In the genomic region with DNA sequence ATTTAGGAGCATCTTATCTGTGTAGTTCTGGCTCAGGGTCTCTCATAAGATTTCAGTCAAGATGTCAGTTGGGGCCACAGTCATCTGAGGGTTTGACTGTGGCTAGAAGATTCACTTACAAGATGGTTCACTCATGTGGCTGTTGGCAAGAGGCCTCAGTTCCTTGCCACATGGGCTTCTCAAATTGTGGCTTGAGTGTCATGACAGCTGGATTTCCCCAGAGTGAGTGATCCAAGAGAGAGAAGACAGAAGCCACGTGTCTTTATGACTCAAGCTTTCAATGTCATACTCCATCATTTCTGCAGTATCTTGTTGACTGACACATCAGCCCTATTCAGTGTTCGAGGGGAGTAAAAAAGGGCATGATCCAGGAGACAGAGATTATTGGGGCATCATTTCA, we compare ENCODE assay signal across 11 cellular contexts.
DNase-seq lines count a peak whose midpoint lies in the region; ATAC-seq and TF ChIP-seq lines count a peak whose summit lies in the region.
"Had no signal": no experiment of that assay in that cellular context is flagged by ENCODE, and none has a peak within 500 bp of the region (broad histone marks: within the 10 kb centered on the region; RNA-seq: fewer than 3 reads in every experiment).

No MANE protein-coding gene starts in this region.

- H3K4me3 Mint-ChIP-seq in H9 = no peak overlapping the region
- no peak overlapping the region for H3K4me3 Mint-ChIP-seq in activated T-cell treated with anti-CD3 and anti-CD28 coated beads, Interleukin-2, amount 50 U/mL, for 72 hours
- H3K4me3 Mint-ChIP-seq: activated naive CD8-positive, alpha-beta T cell treated with anti-CD3 and anti-CD28 coated beads, Interleukin-2, amount 10 ng/mL, durations not matched to agents 7 days and 5 days had no signal

- H3K56ac ChIP-seq in H9 (ENCODE audit: insufficient read length, low read depth, low read length) = no peak overlapping the region

- ATAC-seq in activated T-cell treated with anti-CD3 and anti-CD28 coated beads, Interleukin-2, amount 50 U/mL, for 72 hours (replicated peaks in 1 of 2) = peak; percentile 98

- H3K14ac ChIP-seq in H9 (ENCODE audit: insufficient read depth, low read length) = no peak overlapping the region

- H2BK120ac ChIP-seq in H9 (ENCODE audit: low read depth, low read length, poor library complexity, severe bottlenecking) = no peak overlapping the region

- no peak overlapping the region for H2BK12ac ChIP-seq in H9 (ENCODE audit: insufficient read length, low read depth, low read length)

- H3K9me3 Mint-ChIP-seq in H9 = peaks cover 0 to 3% of the 10 kb centered on the region in 2 experiments; a peak in 2 of 5 replicates
- peaks cover 3% of the 10 kb centered on the region in 2 donors for H3K9me3 Mint-ChIP-seq in activated T-cell treated with anti-CD3 and anti-CD28 coated beads, Interleukin-2, amount 50 U/mL, for 72 hours
- H3K9me3 Mint-ChIP-seq: activated naive CD8-positive, alpha-beta T cell treated with anti-CD3 and anti-CD28 coated beads, Interleukin-2, amount 10 ng/mL, durations not matched to agents 7 days and 5 days had no signal

- peak overlapping the region; percentile 35 for H2AK5ac ChIP-seq in H9 (ENCODE audit: insufficient read length, low read length)

- H3K9ac ChIP-seq in H9 (ENCODE audit: extremely low read depth, insufficient read length, low read length) = no peak overlapping the region

- TF ChIP-seq CTCF in H9 (conservative IDR thresholded peaks at IDR 0.05) = no peak

- H3K4me1 Mint-ChIP-seq in H9 = peaks cover 16% of the 10 kb centered on the region in 2 experiments
- peaks cover 14% of the 10 kb centered on the region for H3K4me1 Mint-ChIP-seq in activated T-cell treated with anti-CD3 and anti-CD28 coated beads, Interleukin-2, amount 50 U/mL, for 72 hours (ENCODE audit: low read depth)
- H3K4me1 Mint-ChIP-seq: activated naive CD8-positive, alpha-beta T cell treated with anti-CD3 and anti-CD28 coated beads, Interleukin-2, amount 10 ng/mL, durations not matched to agents 7 days and 5 days had no signal

- DNase-seq in Daoy (ENCODE audit: low read depth) (peak; percentile 5), H9 (no peak), NOMO-1 (lab: John Stamatoyannopoulos, UW; ENCODE audit: unreplicated experiment in 2 of 2) (no peak), NCI-H2107 (lab: John Stamatoyannopoulos, UW) (no peak), NCI-H774 (lab: John Stamatoyannopoulos, UW) (no peak)
- peak; percentile 29 to 72 for DNase-seq in activated T-cell treated with anti-CD3 and anti-CD28 coated beads, Interleukin-2, amount 50 U/mL, for 72 hours
- DNase-seq in stimulated activated CD4-positive, alpha-beta T cell treated with anti-CD3 and anti-CD28 coated beads, Interleukin-12 subunit alpha, Interleukin-12 subunit beta, amount 100 ng/mL, for 48 hours (ENCODE audit: low read depth in 2 of 3, low spot score in 1 of 3) = peak; percentile 3 to 37 (median 21)
- DNase-seq: activated naive CD8-positive, alpha-beta T cell treated with anti-CD3 and anti-CD28 coated beads, Interleukin-2, amount 10 ng/mL, durations not matched to agents 7 days and 5 days; NCI-H1092 treated with DMSO at 0.1 percent for 48 hours; occipital lobe; upper lobe of left lung had no signal

- H2BK5ac ChIP-seq in H9 (ENCODE audit: insufficient read length, low read length) = no peak overlapping the region

- peaks cover 2 to 10% (median 4%) of the 10 kb centered on the region in 3 experiments; a peak in 5 of 7 replicates for H3K36me3 Mint-ChIP-seq in H9 (ENCODE audit: insufficient read depth in 1 of 3, low read depth in 3 of 3)
- H3K36me3 Mint-ChIP-seq in activated T-cell treated with anti-CD3 and anti-CD28 coated beads, Interleukin-2, amount 50 U/mL, for 72 hours (ENCODE audit: insufficient read depth in 2 of 2) = peaks cover 7 to 14% of the 10 kb centered on the region in 2 donors
- H3K36me3 Mint-ChIP-seq: activated naive CD8-positive, alpha-beta T cell treated with anti-CD3 and anti-CD28 coated beads, Interleukin-2, amount 10 ng/mL, durations not matched to agents 7 days and 5 days had no signal

- H4K91ac ChIP-seq in H9 (ENCODE audit: insufficient read length, low read depth, low read length) = no peak overlapping the region

- H3K4ac ChIP-seq in H9 (ENCODE audit: low read depth, low read length) = no peak overlapping the region

- no peak overlapping the region for H4K8ac ChIP-seq in H9 (replicated peaks; ENCODE audit: insufficient read length, low read depth, low read length)

- no peak overlapping the region for H3K23ac ChIP-seq in H9 (ENCODE audit: insufficient read length, low read depth, low read length)

- no peak overlapping the region for H2BK20ac ChIP-seq in H9 (ENCODE audit: low read depth, low read length, poor library complexity, severe bottlenecking)

- no peak overlapping the region for H3T11ph ChIP-seq in H9 (ENCODE audit: low read length)

- no peaks in the 10 kb centered on the region for H3K79me1 ChIP-seq in H9 (ENCODE audit: insufficient read depth, low read depth, low read length, poor library complexity, severe bottlenecking)

- no CpG with 5 or more reads among the region's 2 CpGs for WGBS in H9 (ENCODE audit: extremely low coverage, insufficient read length, low lambda C conversion rate)

- H3K9me3 ChIP-seq in H9 (ENCODE audit: control insufficient read depth, low read depth, low read length) = no peaks in the 10 kb centered on the region
- H3K9me3 ChIP-seq: upper lobe of left lung had no signal

- H3K23me2 ChIP-seq in H9 (ENCODE audit: insufficient read length, low read depth, low read length, poor library complexity, severe bottlenecking) = peaks cover 3% of the 10 kb centered on the region

- H3K27ac Mint-ChIP-seq in H9 = no peak overlapping the region; a peak in 1 of 7 replicates
- no peak overlapping the region for H3K27ac Mint-ChIP-seq in activated T-cell treated with anti-CD3 and anti-CD28 coated beads, Interleukin-2, amount 50 U/mL, for 72 hours
- H3K27ac Mint-ChIP-seq: activated naive CD8-positive, alpha-beta T cell treated with anti-CD3 and anti-CD28 coated beads, Interleukin-2, amount 10 ng/mL, durations not matched to agents 7 days and 5 days had no signal

- no peak overlapping the region for H4K5ac ChIP-seq in H9 (ENCODE audit: insufficient read length, low read depth, low read length)

- H3K4me2 ChIP-seq in H9 (ENCODE audit: insufficient read depth, insufficient read length, low read length) = no peak overlapping the region

- H3K27ac ChIP-seq in H9 (ENCODE audit: insufficient read length, low read depth, low read length) = no peak overlapping the region
- H3K27ac ChIP-seq: upper lobe of left lung had no signal

- H3K18ac ChIP-seq in H9 (ENCODE audit: insufficient read length, low read depth, low read length) = no peak overlapping the region

- no peaks in the 10 kb centered on the region for H3K27me3 ChIP-seq in H9 (ENCODE audit: insufficient read depth, low read length)
- H3K27me3 ChIP-seq: upper lobe of left lung had no signal

- H4K20me1 ChIP-seq in H9 (ENCODE audit: control insufficient read depth, insufficient read depth, insufficient read length) = no peaks in the 10 kb centered on the region

- no peaks in the 10 kb centered on the region; the same call in 1 of the 2 replicates for H3K4me1 ChIP-seq in H9 (ENCODE audit: insufficient read depth, low read length)
- H3K4me1 ChIP-seq: upper lobe of left lung had no signal

- no peak overlapping the region for H2AFZ ChIP-seq in H9 (ENCODE audit: low read length)

- no peak overlapping the region for H2BK15ac ChIP-seq in H9 (ENCODE audit: low read depth, low read length)

- H3K79me2 ChIP-seq in H9 (ENCODE audit: insufficient read depth, low read length) = no peaks in the 10 kb centered on the region

- H3K27me3 Mint-ChIP-seq in H9 (ENCODE audit: low read depth) = no peaks in the 10 kb centered on the region; the same call in 1 of the 2 replicates
- H3K27me3 Mint-ChIP-seq in activated T-cell treated with anti-CD3 and anti-CD28 coated beads, Interleukin-2, amount 50 U/mL, for 72 hours (ENCODE audit: low read depth) = peaks cover 61% of the 10 kb centered on the region

Comparison
In these comparisons a context has a peak if more than half of its experiments do, and no peak if none do; other contexts are left out.
1. DNase-seq: peak in Daoy (single experiment), activated T-cell treated with anti-CD3 and anti-CD28 coated beads, Interleukin-2, amount 50 U/mL, for 72 hours (2 of 2) and stimulated activated CD4-positive, alpha-beta T cell treated with anti-CD3 and anti-CD28 coated beads, Interleukin-12 subunit alpha, Interleukin-12 subunit beta, amount 100 ng/mL, for 48 hours (3 of 3); none in H9 (single experiment), NOMO-1 (0 of 2), NCI-H2107 (single experiment) and NCI-H774 (single experiment).